Comparison of ENCODE assay signal across 1 cellular context in genomic region chr16:625402-626173, GRCh38.
TF ChIP-seq lines count a peak whose summit lies in the region.

No MANE protein-coding gene starts in this region.

TF ChIP-seq in HepG2, 621 proteins besides CTCF, POLR2A, EP300 and RAD21:
- TF ChIP-seq CREB1 (IDR thresholded peaks at IDR 0.05) = 0 out of 2 replicates have a peak, but pooled peaks have one; percentile 32
- TF ChIP-seq CREB1 (CRISPR knock-in tag; IDR thresholded peaks at IDR 0.05) = no peak
- peak; percentile 52 for TF ChIP-seq ATF7 (IDR thresholded peaks at IDR 0.05)
- TF ChIP-seq ATF7 (CRISPR knock-in tag; IDR thresholded peaks at IDR 0.05) = no peak
- 0 out of 2 replicates have a peak, but pooled peaks have one; percentile 9 for TF ChIP-seq ZNF687 (CRISPR knock-in tag; IDR thresholded peaks at IDR 0.05)
- TF ChIP-seq AGO2 (optimal IDR thresholded peaks at IDR 0.05; ENCODE audit: low read depth, low read length) = peak; percentile 56
- TF ChIP-seq TCF7 (IDR thresholded peaks at IDR 0.05; ENCODE audit: low read depth) = no peak
- TF ChIP-seq ZNF552 (CRISPR knock-in tag; IDR thresholded peaks at IDR 0.05; ENCODE audit: borderline replicate concordance) = no peak
